8 cellular contexts compared by ENCODE assay signal in genomic region chr14:44316647-44317432, GRCh38.
DNase-seq lines count a peak whose midpoint lies in the region; ATAC-seq and TF ChIP-seq lines count a peak whose summit lies in the region.

No MANE protein-coding gene starts in this region.

- H4K20me1 ChIP-seq in SK-N-SH (ENCODE audit: insufficient read depth) (no peaks in the 10 kb centered on the region), hepatocyte (ENCODE audit: insufficient read depth, poor library complexity, severe bottlenecking) (no peaks in the 10 kb centered on the region)

- no peak overlapping the region for H2AFZ ChIP-seq in SK-N-SH (ENCODE audit: low read depth)
- no peak overlapping the region for H2AFZ ChIP-seq in hepatocyte

- TF ChIP-seq RAD21 in SK-N-SH (IDR thresholded peaks at IDR 0.05; ENCODE audit: low read length), result no peak

- H3K27ac ChIP-seq in SK-N-SH (ENCODE audit: low read depth in 2 of 2, low read length in 1 of 2), result no peak overlapping the region; a peak in 1 of 4 replicates
- H3K27ac ChIP-seq in hepatocyte, result peak overlapping the region; percentile 78

- TF ChIP-seq CTCF in SK-N-SH (IDR thresholded peaks at IDR 0.05) (no peak), hepatocyte (IDR thresholded peaks at IDR 0.05; ENCODE audit: poor library complexity) (no peak)

- no peaks in the 10 kb centered on the region for H3K9me2 ChIP-seq in SK-N-SH
- H3K9me2 ChIP-seq in hepatocyte (replicated peaks; ENCODE audit: insufficient read depth), result no peaks in the 10 kb centered on the region

- H3K9me3 ChIP-seq in SK-N-SH (no peaks in the 10 kb centered on the region), hepatocyte (ENCODE audit: low read depth) (no peaks in the 10 kb centered on the region)

- H3K4me3 ChIP-seq in SK-N-SH (ENCODE audit: low read depth in 2 of 2, low read length in 1 of 2) (no peak overlapping the region), hepatocyte (no peak overlapping the region)

- H3K4me1 ChIP-seq in SK-N-SH (ENCODE audit: control insufficient read depth in 1 of 2, insufficient read depth in 2 of 2, low read depth in 1 of 2, low read length in 1 of 2), result no peaks in the 10 kb centered on the region; a peak in 1 of 4 replicates
- no peaks in the 10 kb centered on the region for H3K4me1 ChIP-seq in hepatocyte (ENCODE audit: insufficient read depth)

- no peaks in the 10 kb centered on the region for H3K36me3 ChIP-seq in SK-N-SH (replicated peaks in 1 of 2; ENCODE audit: control insufficient read depth in 1 of 2, insufficient read depth in 2 of 2, low read length in 1 of 2)
- no peaks in the 10 kb centered on the region for H3K36me3 ChIP-seq in hepatocyte (replicated peaks; ENCODE audit: insufficient read depth, low read depth)

- H3K4me2 ChIP-seq in SK-N-SH (no peak overlapping the region), hepatocyte (no peak overlapping the region)

- CTCF ChIA-PET in SK-N-SH (lab: Yijun Ruan, JAX), result no interaction called here

- H3F3A ChIP-seq in SK-N-SH (replicated peaks; ENCODE audit: insufficient read depth), result no peaks in the 10 kb centered on the region

- peak; percentile 98 for ATAC-seq in HG03565 (IDR thresholded peaks at IDR 0.05; ENCODE audit: unreplicated experiment)
- ATAC-seq in GM18519 (IDR thresholded peaks at IDR 0.05; ENCODE audit: low FRiP score, unreplicated experiment), result no peak
- ATAC-seq in HG03108 (IDR thresholded peaks at IDR 0.05; ENCODE audit: unreplicated experiment), result no peak

- no peak for TF ChIP-seq EP300 in SK-N-SH (IDR thresholded peaks at IDR 0.05; ENCODE audit: borderline replicate concordance in 1 of 2, low read depth in 1 of 2, low read length in 1 of 2)

- DNase-seq in activated naive CD4-positive, alpha-beta T cell treated with Interleukin-2 at 50 U/mL for 16 hours, result peak; percentile 13
- DNase-seq in activated naive CD4-positive, alpha-beta T cell (lab: John Stamatoyannopoulos, UW), result no peak
- DNase-seq in SK-N-SH (no peak), hepatocyte (ENCODE audit: low spot score) (peak; percentile 85), RPMI8226 (no peak)

- WGBS in SK-N-SH (ENCODE audit: low lambda C conversion rate), result 3% methylated on average over 4 of the region's 7 CpGs
- 56% methylated on average over 7 of the region's 7 CpGs for WGBS in hepatocyte (ENCODE audit: low lambda C conversion rate, missing lambda C conversion rate)

- H3K9ac ChIP-seq in SK-N-SH, result no peak overlapping the region

- no peaks in the 10 kb centered on the region for H3K27me3 ChIP-seq in SK-N-SH (ENCODE audit: insufficient read depth)
- H3K27me3 ChIP-seq in hepatocyte, result no peaks in the 10 kb centered on the region

- H3K79me2 ChIP-seq in SK-N-SH (ENCODE audit: insufficient read depth) (no peaks in the 10 kb centered on the region), hepatocyte (no peaks in the 10 kb centered on the region)

- POLR2A ChIA-PET in SK-N-SH (lab: Yijun Ruan, JAX), result no interaction called here

TF ChIP-seq in SK-N-SH, 30 proteins besides CTCF, POLR2A, EP300 and RAD21:
- TF ChIP-seq FOSL2 (IDR thresholded peaks at IDR 0.05; ENCODE audit: borderline replicate concordance, low read depth) (peak; percentile 92), GABPA (IDR thresholded peaks at IDR 0.05; ENCODE audit: low read depth) (no peak), RCOR1 (IDR thresholded peaks at IDR 0.05; ENCODE audit: low read length) (no peak), TEAD4 (IDR thresholded peaks at IDR 0.05; ENCODE audit: borderline replicate concordance, insufficient read depth) (no peak), RXRA (IDR thresholded peaks at IDR 0.05; ENCODE audit: borderline replicate concordance, low read depth) (no peak), TCF12 (IDR thresholded peaks at IDR 0.05) (peak; percentile 48; the same call in 1 of the 2 replicates), FOXJ3 (CRISPR knock-in tag; IDR thresholded peaks at IDR 0.05) (no peak), JUND (IDR thresholded peaks at IDR 0.05) (peak; percentile 86)

Comparison
In these comparisons a context has a peak if more than half of its experiments do, and no peak if none do; other contexts are left out.
1. DNase-seq: peak in activated naive CD4-positive, alpha-beta T cell treated with Interleukin-2 at 50 U/mL for 16 hours (single experiment) and hepatocyte (single experiment); none in activated naive CD4-positive, alpha-beta T cell (0 of 4), SK-N-SH (single experiment) and RPMI8226 (single experiment).